In genomic region chr21:34987673-34988072, GRCh38 we compare ENCODE assay signal across 12 cellular contexts.
DNase-seq lines count a peak whose midpoint lies in the region; ATAC-seq and TF ChIP-seq lines count a peak whose summit lies in the region.
"Had no signal": no experiment of that assay in that cellular context is flagged by ENCODE, and none has a peak within 500 bp of the region (broad histone marks: within the 10 kb centered on the region; RNA-seq: fewer than 3 reads in every experiment).

No MANE protein-coding gene starts in this region.

- H3K4me1 Mint-ChIP-seq in IgD-negative memory B cell, result peaks cover 46 to 71% (median 53%) of the 10 kb centered on the region in 3 donors
- H3K4me1 Mint-ChIP-seq in activated naive CD8-positive, alpha-beta T cell treated with anti-CD3 and anti-CD28 coated beads, Interleukin-2, amount 50 U/mL, for 24 hours, result peaks cover 93% of the 10 kb centered on the region

- peaks cover 21 to 33% of the 10 kb centered on the region in 2 experiments for H3K4me1 ChIP-seq in neutrophil (ENCODE audit: control insufficient read depth in 1 of 2, insufficient read depth in 1 of 2, low read depth in 1 of 2, low read length in 1 of 2)
- H3K4me1 ChIP-seq: tibial artery had no signal

- ATAC-seq in activated naive CD8-positive, alpha-beta T cell treated with anti-CD3 and anti-CD28 coated beads, Interleukin-2, amount 50 U/mL, for 24 hours, result no peak
- ATAC-seq in HG03097 (IDR thresholded peaks at IDR 0.05; ENCODE audit: low FRiP score, unreplicated experiment), result no peak

- no peaks in the 10 kb centered on the region for H3K27me3 ChIP-seq in neutrophil

- H3K27ac Mint-ChIP-seq in IgD-negative memory B cell, result peak overlapping the region in 1 of 3 donors; percentile 91
- peak overlapping the region; percentile 98 for H3K27ac Mint-ChIP-seq in activated naive CD8-positive, alpha-beta T cell treated with anti-CD3 and anti-CD28 coated beads, Interleukin-2, amount 50 U/mL, for 24 hours

- peaks cover 9% of the 10 kb centered on the region for H3K36me3 ChIP-seq in neutrophil
- H3K36me3 ChIP-seq: esophagus muscularis mucosa, tibial artery had no signal

- DNase-seq in ELR (ENCODE audit: low read depth) (peak; percentile 18), DMS153 (lab: John Stamatoyannopoulos, UW) (no peak), islet precursor cell (no peak), D341Med (ENCODE audit: low spot score) (no peak)
- no peak for DNase-seq in activated naive CD8-positive, alpha-beta T cell treated with anti-CD3 and anti-CD28 coated beads, Interleukin-2, amount 50 U/mL, for 24 hours
- DNase-seq: NCI-H1930, tibial artery had no signal

- peak overlapping the region; percentile 1 for H3K27ac ChIP-seq in neutrophil
- H3K27ac ChIP-seq: esophagus muscularis mucosa, tibial artery had no signal

- no peaks in the 10 kb centered on the region for H3K9me3 ChIP-seq in neutrophil
- H3K9me3 ChIP-seq: esophagus muscularis mucosa, tibial artery had no signal

- H3K9me3 Mint-ChIP-seq in IgD-negative memory B cell, result no peaks in the 10 kb centered on the region
- H3K9me3 Mint-ChIP-seq in activated naive CD8-positive, alpha-beta T cell treated with anti-CD3 and anti-CD28 coated beads, Interleukin-2, amount 50 U/mL, for 24 hours, result no peaks in the 10 kb centered on the region

- H3K4me3 Mint-ChIP-seq in IgD-negative memory B cell, result peak overlapping the region; percentile 47 to 86 (median 67)
- peak overlapping the region; percentile 79 for H3K4me3 Mint-ChIP-seq in activated naive CD8-positive, alpha-beta T cell treated with anti-CD3 and anti-CD28 coated beads, Interleukin-2, amount 50 U/mL, for 24 hours

- peaks cover 5% of the 10 kb centered on the region for H3K36me3 Mint-ChIP-seq in IgD-negative memory B cell
- peaks cover 4% of the 10 kb centered on the region for H3K36me3 Mint-ChIP-seq in activated naive CD8-positive, alpha-beta T cell treated with anti-CD3 and anti-CD28 coated beads, Interleukin-2, amount 50 U/mL, for 24 hours (ENCODE audit: low read depth)

- H3K4me3 ChIP-seq in neutrophil (ENCODE audit: low read depth in 1 of 2, low read length in 1 of 2), result no peak overlapping the region
- H3K4me3 ChIP-seq: K562, tibial artery had no signal

- no peak for TF ChIP-seq CTCF in neutrophil (IDR thresholded peaks at IDR 0.05)

- peaks cover 7% of the 10 kb centered on the region for H3K27me3 Mint-ChIP-seq in IgD-negative memory B cell
- no peaks in the 10 kb centered on the region for H3K27me3 Mint-ChIP-seq in activated naive CD8-positive, alpha-beta T cell treated with anti-CD3 and anti-CD28 coated beads, Interleukin-2, amount 50 U/mL, for 24 hours
